ENCODE assay signal across 13 cellular contexts in genomic region chr17:80633197-80633596, GRCh38.
"Had no signal": no experiment of that assay in that cellular context is flagged by ENCODE, and none has a peak within 500 bp of the region (broad histone marks: within the 10 kb centered on the region; RNA-seq: fewer than 3 reads in every experiment).

No MANE protein-coding gene starts in this region.

- H3K27ac Mint-ChIP-seq: activated naive CD8-positive, alpha-beta T cell treated with anti-CD3 and anti-CD28 coated beads, Interleukin-2, amount 50 U/mL, for 24 hours; immature natural killer cell; natural killer cell; stimulated activated naive CD8-positive, alpha-beta T cell treated with anti-CD3 and anti-CD28 coated beads, Interleukin-15, amount 100 ng/mL, for 72 hours had no signal

- H3K9me3 ChIP-seq: colonic mucosa, mucosa of descending colon had no signal

- H3K27me3 Mint-ChIP-seq: activated naive CD8-positive, alpha-beta T cell treated with anti-CD3 and anti-CD28 coated beads, Interleukin-2, amount 50 U/mL, for 24 hours; stimulated activated naive CD8-positive, alpha-beta T cell treated with anti-CD3 and anti-CD28 coated beads, Interleukin-15, amount 100 ng/mL, for 72 hours had no signal

- H3K36me3 Mint-ChIP-seq: immature natural killer cell, natural killer cell had no signal

- H3K27ac ChIP-seq: colonic mucosa, foreskin keratinocyte had no signal

- H3K36me3 ChIP-seq: colonic mucosa had no signal

- H3K4me3 ChIP-seq: colonic mucosa, mucosa of descending colon had no signal

- ATAC-seq: activated naive CD8-positive, alpha-beta T cell treated with anti-CD3 and anti-CD28 coated beads, Interleukin-2, amount 50 U/mL, for 24 hours; activated T-cell treated with anti-CD3 and anti-CD28 coated beads, Interleukin-2, amount 50 U/mL, for 4 hours; foreskin keratinocyte; left colon; mucosa of descending colon; natural killer cell; stimulated activated naive CD8-positive, alpha-beta T cell treated with anti-CD3 and anti-CD28 coated beads, Interleukin-15, amount 100 ng/mL, for 72 hours had no signal

- H3K4me3 Mint-ChIP-seq: activated naive CD8-positive, alpha-beta T cell treated with anti-CD3 and anti-CD28 coated beads, Interleukin-2, amount 50 U/mL, for 24 hours; activated T-cell treated with anti-CD3 and anti-CD28 coated beads, Interleukin-2, amount 50 U/mL, for 4 hours; immature natural killer cell; natural killer cell; stimulated activated naive CD8-positive, alpha-beta T cell treated with anti-CD3 and anti-CD28 coated beads, Interleukin-15, amount 100 ng/mL, for 72 hours had no signal

- H3K4me1 ChIP-seq: colonic mucosa, foreskin keratinocyte had no signal

- DNase-seq: activated gamma-delta T cell; activated naive CD8-positive, alpha-beta T cell treated with anti-CD3 and anti-CD28 coated beads, Interleukin-2, amount 50 U/mL, for 24 hours; activated T-cell treated with anti-CD3 and anti-CD28 coated beads, Interleukin-2, amount 50 U/mL, for 4 hours; colonic mucosa; foreskin keratinocyte; immature natural killer cell; left colon; mucosa of descending colon; natural killer cell; stimulated activated CD4-positive, alpha-beta T cell treated with anti-CD3 and anti-CD28 coated beads, Interleukin-15, amount 100 ng/mL, for 24 hours; stimulated activated CD4-positive, alpha-beta T cell treated with anti-CD3 and anti-CD28 coated beads, Interleukin-4, amount 100 ng/mL, for 4 hours; stimulated activated naive CD8-positive, alpha-beta T cell treated with anti-CD3 and anti-CD28 coated beads, Interleukin-15, amount 100 ng/mL, for 72 hours; T-helper 2 cell had no signal

- H3K27me3 ChIP-seq: colonic mucosa, foreskin keratinocyte had no signal

- H3K9me3 Mint-ChIP-seq: activated naive CD8-positive, alpha-beta T cell treated with anti-CD3 and anti-CD28 coated beads, Interleukin-2, amount 50 U/mL, for 24 hours; activated T-cell treated with anti-CD3 and anti-CD28 coated beads, Interleukin-2, amount 50 U/mL, for 4 hours; immature natural killer cell; natural killer cell; stimulated activated naive CD8-positive, alpha-beta T cell treated with anti-CD3 and anti-CD28 coated beads, Interleukin-15, amount 100 ng/mL, for 72 hours had no signal
